1 cellular context compared by ENCODE assay signal in genomic region chr7:123569352-123569999, GRCh38.
TF ChIP-seq lines count a peak whose summit lies in the region.

No MANE protein-coding gene starts in this region.

TF ChIP-seq in K562, 482 proteins besides CTCF, POLR2A, EP300 and RAD21:
- TF ChIP-seq MYNN (IDR thresholded peaks at IDR 0.05) (no peak), MYNN (CRISPR knock-in tag; IDR thresholded peaks at IDR 0.05) (no peak), SOX6 (IDR thresholded peaks at IDR 0.05) (peak; percentile 54; the same call in 1 of the 2 replicates), ZEB2 (IDR thresholded peaks at IDR 0.05) (0 out of 2 replicates have a peak, but pooled peaks have one; percentile 15), NFE2 (IDR thresholded peaks at IDR 0.05; ENCODE audit: low read depth) (0 out of 2 replicates have a peak, but pooled peaks have one; percentile 7), HMBOX1 (IDR thresholded peaks at IDR 0.05) (peak; percentile 54)
